In genomic region chr2:119746836-119747235, GRCh38 we compare ENCODE assay signal across 2 cellular contexts.
TF ChIP-seq lines count a peak whose summit lies in the region.

No MANE protein-coding gene starts in this region.

TF ChIP-seq in A549, 52 proteins besides CTCF, POLR2A, EP300 and RAD21:
- TF ChIP-seq ESRRA (IDR thresholded peaks at IDR 0.05; ENCODE audit: borderline replicate concordance, low read length) (no peak), MAZ (IDR thresholded peaks at IDR 0.05; ENCODE audit: borderline replicate concordance, low read depth, low read length) (no peak), HOXB13 (CRISPR knock-in tag; IDR thresholded peaks at IDR 0.05; ENCODE audit: low read depth) (no peak), MAX (IDR thresholded peaks at IDR 0.05) (no peak), BCL3 (IDR thresholded peaks at IDR 0.05) (no peak), NFE2L2 (conservative IDR thresholded peaks at IDR 0.05; ENCODE audit: low read length) (no peak), RARB (CRISPR knock-in tag; IDR thresholded peaks at IDR 0.05) (no peak), HES2 (IDR thresholded peaks at IDR 0.05) (no peak), PHF8 (IDR thresholded peaks at IDR 0.05; ENCODE audit: borderline replicate concordance, low read depth) (no peak), MAFK (IDR thresholded peaks at IDR 0.05; ENCODE audit: partially characterized antibody) (no peak), HEYL (CRISPR knock-in tag; IDR thresholded peaks at IDR 0.05) (no peak), ATOH8 (CRISPR knock-in tag; IDR thresholded peaks at IDR 0.05; ENCODE audit: low read depth) (no peak), HMGXB4 (CRISPR knock-in tag; IDR thresholded peaks at IDR 0.05; ENCODE audit: borderline replicate concordance) (no peak), RFX5 (IDR thresholded peaks at IDR 0.05) (no peak), SMC3 (IDR thresholded peaks at IDR 0.05) (no peak), BHLHE40 (IDR thresholded peaks at IDR 0.05; ENCODE audit: low read depth, low read length) (no peak), KDM5A (IDR thresholded peaks at IDR 0.05) (no peak)

TF ChIP-seq in HCT116, 20 proteins besides CTCF, POLR2A, EP300 and RAD21:
- TF ChIP-seq ATF3 (IDR thresholded peaks at IDR 0.05) (no peak), CEBPB (IDR thresholded peaks at IDR 0.05; ENCODE audit: low read depth) (no peak), CBX3 (IDR thresholded peaks at IDR 0.05; ENCODE audit: low read depth) (no peak), EZH2phosphoT487 (IDR thresholded peaks at IDR 0.05; ENCODE audit: borderline replicate concordance) (no peak), SIN3A (IDR thresholded peaks at IDR 0.05; ENCODE audit: low read depth) (no peak), EGR1 (IDR thresholded peaks at IDR 0.05; ENCODE audit: low read depth) (no peak), MAX (IDR thresholded peaks at IDR 0.05) (0 out of 2 replicates have a peak, but pooled peaks have one; percentile 29), ZBTB33 (IDR thresholded peaks at IDR 0.05; ENCODE audit: extremely low read depth, insufficient replicate concordance, low read length) (no peak), POLR2AphosphoS5 (IDR thresholded peaks at IDR 0.05; ENCODE audit: low read depth, low read length) (no peak), SP1 (IDR thresholded peaks at IDR 0.05; ENCODE audit: low read depth) (no peak), JUND (IDR thresholded peaks at IDR 0.05) (peak; percentile 38; the same call in 1 of the 2 replicates), EZH2 (IDR thresholded peaks at IDR 0.05) (no peak), TCF7L2 (IDR thresholded peaks at IDR 0.05; ENCODE audit: borderline replicate concordance, extremely low read depth, insufficient read depth, insufficient read length) (no peak), ZNF274 (IDR thresholded peaks at IDR 0.05; ENCODE audit: low read depth, low read length) (no peak), SRF (IDR thresholded peaks at IDR 0.05; ENCODE audit: low read depth) (no peak), REST (IDR thresholded peaks at IDR 0.05; ENCODE audit: low read depth) (no peak), FOSL1 (IDR thresholded peaks at IDR 0.05; ENCODE audit: low read depth) (peak; percentile 52), ZFX (IDR thresholded peaks at IDR 0.05) (no peak), ELF1 (IDR thresholded peaks at IDR 0.05; ENCODE audit: borderline replicate concordance, low read depth) (no peak), YY1 (IDR thresholded peaks at IDR 0.05; ENCODE audit: extremely low read depth, insufficient replicate concordance, low read depth, low read length) (no peak)
